In genomic region chr19:52943134-52943883, GRCh38 we compare ENCODE assay signal across 8 cellular contexts. TPM values are rescaled to one million over a fixed set of nuclear protein-coding genes. Genes with fewer than 3 reads are reported as not detected.
DNase-seq lines count a peak whose midpoint lies in the region; TF ChIP-seq lines count a peak whose summit lies in the region.

No MANE protein-coding gene starts in this region.

- H3K9me3 ChIP-seq in CD4-positive, alpha-beta memory T cell (ENCODE audit: control insufficient read depth in 1 of 2, low read length in 2 of 2) = peaks cover 0 to 18% of the 10 kb centered on the region in 2 donors
- H3K9me3 ChIP-seq in endocrine pancreas (ENCODE audit: control insufficient read depth, low read length) (no peaks in the 10 kb centered on the region), neutrophil (peaks cover 22% of the 10 kb centered on the region)

- H3K36me3 ChIP-seq in CD4-positive, alpha-beta memory T cell (ENCODE audit: insufficient read depth, low read length) = no peaks in the 10 kb centered on the region
- H3K36me3 ChIP-seq in endocrine pancreas (ENCODE audit: control insufficient read depth, insufficient read depth, low read length) = no peaks in the 10 kb centered on the region
- no peaks in the 10 kb centered on the region for H3K36me3 ChIP-seq in neutrophil

- H3K9ac ChIP-seq in endocrine pancreas (ENCODE audit: control insufficient read depth, insufficient read depth, low read length) = peak overlapping the region; percentile 49

- H3K4me3 Mint-ChIP-seq in CD4-positive, alpha-beta memory T cell = peak overlapping the region; percentile 88 to 98 (median 96)

- TF ChIP-seq CTCF in NB4 (IDR thresholded peaks at IDR 0.05; ENCODE audit: low read depth, low read length) (no peak), neutrophil (IDR thresholded peaks at IDR 0.05) (no peak)

- peak overlapping the region in 1 of 2 donors; percentile 84 for H3K4me3 ChIP-seq in CD4-positive, alpha-beta memory T cell (ENCODE audit: low read length in 2 of 2)
- H3K4me3 ChIP-seq in NB4 (ENCODE audit: low read depth, low read length) = peak overlapping the region; percentile 56
- no peak overlapping the region for H3K4me3 ChIP-seq in endocrine pancreas (ENCODE audit: control insufficient read depth, insufficient read depth, low read length)
- H3K4me3 ChIP-seq in neutrophil (ENCODE audit: low read depth in 1 of 2, low read length in 1 of 2) = peak overlapping the region; percentile 88 to 91

- no peak for DNase-seq in CD4-positive, alpha-beta memory T cell
- no peak for DNase-seq in NB4 (ENCODE audit: low read depth)
- no peak for DNase-seq in SW480 (ENCODE audit: low spot score)
- no peak for DNase-seq in NCI-H187 (lab: John Stamatoyannopoulos, UW)
- no peak for DNase-seq in T-helper 9 cell
- no peak for DNase-seq in anterior cingulate cortex (lab: John Stamatoyannopoulos, UW)

- H3K4me1 Mint-ChIP-seq in CD4-positive, alpha-beta memory T cell = peaks cover 10 to 32% (median 24%) of the 10 kb centered on the region in 4 donors

- peak overlapping the region; percentile 72 for H3K27ac ChIP-seq in CD4-positive, alpha-beta memory T cell (ENCODE audit: low read depth, low read length)
- H3K27ac ChIP-seq in neutrophil = peak overlapping the region; percentile 69

- H3K36me3 Mint-ChIP-seq in CD4-positive, alpha-beta memory T cell = peaks cover 7 to 26% of the 10 kb centered on the region in 2 donors

- no peaks in the 10 kb centered on the region for H3K27me3 ChIP-seq in CD4-positive, alpha-beta memory T cell (ENCODE audit: insufficient read depth, low read length)
- no peaks in the 10 kb centered on the region for H3K27me3 ChIP-seq in endocrine pancreas (ENCODE audit: control insufficient read depth, insufficient read depth, low read length)
- peaks cover 19% of the 10 kb centered on the region for H3K27me3 ChIP-seq in neutrophil

- intact Hi-C loops in CD4-positive, alpha-beta memory T cell (cut with micrococcal nuclease) = loop anchor here (2.0 to 5.0 kb wide), 4 partner anchors 21 to 416 kb away; partner anchors contain the start of genes ZNF468, ZNF808 and ZNF888

- no peaks in the 10 kb centered on the region for H3K27me3 Mint-ChIP-seq in CD4-positive, alpha-beta memory T cell

- no peak for TF ChIP-seq POLR2A in NB4 (IDR thresholded peaks at IDR 0.05; ENCODE audit: extremely low read depth, insufficient read length)

- H3K27ac Mint-ChIP-seq in CD4-positive, alpha-beta memory T cell = peak overlapping the region in 3 of 7 donors; percentile 67 to 93 (median 91)

- peaks cover 0 to 53% (median 37%) of the 10 kb centered on the region in 8 donors for H3K9me3 Mint-ChIP-seq in CD4-positive, alpha-beta memory T cell

- CTCF ChIA-PET in CD4-positive, alpha-beta memory T cell (lab: Charles Lee; ENCODE audit: partially characterized antibody) = interaction anchor here (1.0 kb wide), 1 partner anchor 19 kb away, joined by 3 read pairs; the partner anchor contains the start of gene ZNF816

- peaks cover 17% of the 10 kb centered on the region for H3K4me1 ChIP-seq in CD4-positive, alpha-beta memory T cell (ENCODE audit: insufficient read depth, low read length)
- H3K4me1 ChIP-seq in endocrine pancreas (ENCODE audit: control insufficient read depth, insufficient read depth, low read length) (no peaks in the 10 kb centered on the region), neutrophil (ENCODE audit: control insufficient read depth in 1 of 2, insufficient read depth in 1 of 2, low read depth in 1 of 2, low read length in 1 of 2) (peaks cover 9 to 22% of the 10 kb centered on the region in 2 experiments)

- POLR2A ChIA-PET in CD4-positive, alpha-beta memory T cell (lab: Charles Lee; ENCODE audit: partially characterized antibody) = interaction anchor here (1.0 kb wide), 1 partner anchor 19 kb away, joined by 9 read pairs; the partner anchor contains the start of gene ZNF816

RNA-seq across cellular contexts. Expression of gene ZNF816, which starts 19.4 kb away (rescaled TPM):
- 10 to 100 TPM; 26.1 to 29.6 TPM for total RNA-seq in CD4-positive, alpha-beta memory T cell
- 10 to 100 TPM in 1 of 2 donors, 1 to 10 TPM in 1; 6.5 to 19.9 TPM for polyA plus RNA-seq in CD4-positive, alpha-beta memory T cell

RNA-seq across cellular contexts. Expression of gene ZNF888, which starts 20.1 kb away (rescaled TPM):
- total RNA-seq in CD4-positive, alpha-beta memory T cell = 10 to 100 TPM; 10.7 to 11.4 TPM
- polyA plus RNA-seq in CD4-positive, alpha-beta memory T cell = 1 to 10 TPM; 1.2 to 2.8 TPM

RNA-seq across cellular contexts. Expression of gene ZNF320, which starts 45.9 kb away (rescaled TPM):
- total RNA-seq in CD4-positive, alpha-beta memory T cell = 10 to 100 TPM; 14.1 to 15.6 TPM
- polyA plus RNA-seq in CD4-positive, alpha-beta memory T cell = 1 to 10 TPM in 1 of 2 donors, not detected in 1; 2.8 TPM
